ENCODE assay signal across 1 cellular context in genomic region chr1:8462298-8462946, GRCh38.
TF ChIP-seq lines count a peak whose summit lies in the region.

No MANE protein-coding gene starts in this region.

TF ChIP-seq in H1, 55 proteins besides CTCF, POLR2A, EP300 and RAD21 (continued from another document):
- TF ChIP-seq GABPA (IDR thresholded peaks at IDR 0.05; ENCODE audit: borderline replicate concordance, insufficient read depth, low read length) (no peak), HDAC6 (IDR thresholded peaks at IDR 0.05; ENCODE audit: low read depth, low read length) (no peak), MAFK (IDR thresholded peaks at IDR 0.05; ENCODE audit: low read depth, low read length) (no peak), EZH2 (IDR thresholded peaks at IDR 0.05; ENCODE audit: low read depth, low read length, severe bottlenecking) (no peak), RBBP5 (IDR thresholded peaks at IDR 0.05; ENCODE audit: borderline replicate concordance, low read depth, low read length) (no peak)
